In genomic region chr20:36605309-36606170, GRCh38 we compare ENCODE assay signal across 8 cellular contexts. TPM values are rescaled to one million over a fixed set of nuclear protein-coding genes. Genes with fewer than 3 reads are reported as not detected.
DNase-seq lines count a peak whose midpoint lies in the region; ATAC-seq and TF ChIP-seq lines count a peak whose summit lies in the region.

A gene with protein sequence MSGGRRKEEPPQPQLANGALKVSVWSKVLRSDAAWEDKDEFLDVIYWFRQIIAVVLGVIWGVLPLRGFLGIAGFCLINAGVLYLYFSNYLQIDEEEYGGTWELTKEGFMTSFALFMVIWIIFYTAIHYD (plus strand): TSS chr20:36605779. CDS start chr20:36605952, 173 bp downstream.

- intact Hi-C loops in activated B cell treated with CpG ODN at 0.5 μM for 24 hours (cut with micrococcal nuclease) = loop anchor here (1.0 to 10.0 kb wide), 9 partner anchors 10 to 651 kb away; partner anchors contain the start of genes NDRG3, SCAND1 and TGIF2

- H3K9me3 Mint-ChIP-seq in activated B cell treated with CpG ODN at 0.5 μM for 24 hours = no peaks in the 10 kb centered on the region

- peak; percentile 86 for ATAC-seq in GM18907 (IDR thresholded peaks at IDR 0.05; ENCODE audit: unreplicated experiment)
- peak; percentile 83 for ATAC-seq in HG03175 (IDR thresholded peaks at IDR 0.05; ENCODE audit: unreplicated experiment)
- ATAC-seq in activated B cell treated with CpG ODN at 0.5 μM for 24 hours (ENCODE audit: low read depth) = peak; percentile 83

- DNase-seq in AG08396 (ENCODE audit: low spot score) (peak; percentile 97), NCI-H226 (peak; percentile 96), activated B cell treated with CpG ODN at 0.5 μM for 24 hours (peak; percentile 99), iris pigment epithelial cell (ENCODE audit: low read depth) (peak; percentile 98)
- DNase-seq in central memory CD4-positive, alpha-beta T cell = peak; percentile 99
- peak; percentile 99 for DNase-seq in stimulated activated CD4-positive, alpha-beta T cell treated with anti-CD3 and anti-CD28 coated beads, Interleukin-12 subunit alpha, Interleukin-12 subunit beta, amount 100 ng/mL, for 4 hours

- POLR2A ChIA-PET in activated B cell treated with CpG ODN at 0.5 μM for 24 hours (lab: Charles Lee) = interaction anchor here (0.5 to 6.1 kb wide), 26 partner anchors 10 to 1384 kb away, joined by 3 to 358 read pairs (median 6); partner anchors contain the start of genes AAR2, CPNE1, DSN1 and MYL9

- no peaks in the 10 kb centered on the region for H3K27me3 Mint-ChIP-seq in activated B cell treated with CpG ODN at 0.5 μM for 24 hours

- peaks cover 40% of the 10 kb centered on the region for H3K36me3 Mint-ChIP-seq in activated B cell treated with CpG ODN at 0.5 μM for 24 hours (ENCODE audit: low read depth)

- CTCF ChIA-PET in activated B cell treated with CpG ODN at 0.5 μM for 24 hours (lab: Charles Lee) = interaction anchor here (0.6 to 4.3 kb wide), 16 partner anchors 11 to 1812 kb away, joined by 3 to 47 read pairs (median 4); partner anchors contain the start of genes SLA2 and TGIF2

- TF ChIP-seq CTCF in activated B cell treated with CpG ODN at 0.5 μM for 24 hours (IDR thresholded peaks at IDR 0.05) = peak; percentile 58

- peak within 1 kb of the TSS; percentile 97 for H3K4me3 Mint-ChIP-seq in activated B cell treated with CpG ODN at 0.5 μM for 24 hours

- peaks cover 53% of the 10 kb centered on the region for H3K4me1 Mint-ChIP-seq in activated B cell treated with CpG ODN at 0.5 μM for 24 hours

- peak within 1 kb of the TSS; percentile 99 for H3K27ac Mint-ChIP-seq in activated B cell treated with CpG ODN at 0.5 μM for 24 hours

RNA-seq across cellular contexts. Expression of the gene that starts here (rescaled TPM):
- total RNA-seq in activated B cell treated with CpG ODN at 0.5 μM for 24 hours = 54.9 and 55.7 TPM in 2 replicates

Comparison
In these comparisons a context has a peak if more than half of its experiments do, and no peak if none do; other contexts are left out.
1. Peak in every context shown above with its lines: DNase-seq and ATAC-seq.